In the genomic region with DNA sequence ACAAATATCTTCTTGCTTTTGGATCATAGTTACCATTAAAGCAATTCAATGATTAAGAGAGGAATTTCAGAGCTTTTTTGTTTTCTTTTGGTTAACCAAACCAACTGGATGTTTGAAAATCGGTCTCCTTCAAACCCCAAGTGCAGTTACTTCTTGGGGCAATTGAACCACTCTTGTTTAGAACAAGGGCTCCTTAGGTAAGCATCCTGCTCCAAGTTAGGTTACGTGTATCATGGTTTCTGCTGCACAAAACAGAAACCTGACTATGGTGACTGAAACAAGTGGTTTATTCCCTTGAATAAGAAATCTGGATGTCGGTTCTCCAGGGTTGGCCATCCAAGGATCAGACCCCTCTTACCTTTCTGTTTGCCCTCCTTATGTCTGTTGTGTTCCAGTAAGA, we compare ENCODE assay signal across 4 cellular contexts.
"Had no signal": no experiment of that assay in that cellular context is flagged by ENCODE, and none has a peak within 500 bp of the region (broad histone marks: within the 10 kb centered on the region; RNA-seq: fewer than 3 reads in every experiment).

No MANE protein-coding gene starts in this region.

- H3K4me3 ChIP-seq: K562 had no signal

- ATAC-seq: HepG2, K562 had no signal

- H3K27ac ChIP-seq: HL-60 had no signal

- DNase-seq: IMR-90 had no signal
